1 cellular context compared by ENCODE assay signal in genomic region chr3:114155370-114155821, GRCh38.
TF ChIP-seq lines count a peak whose summit lies in the region.

No MANE protein-coding gene starts in this region.

TF ChIP-seq in WTC11, 78 proteins besides CTCF, POLR2A, EP300 and RAD21 (continued from another document):
- TF ChIP-seq RORB (CRISPR knock-in tag; IDR thresholded peaks at IDR 0.05) (no peak), ZNF396 (CRISPR knock-in tag; IDR thresholded peaks at IDR 0.05; ENCODE audit: borderline replicate concordance) (0 out of 2 replicates have a peak, but pooled peaks have one; percentile 56), ZNF425 (CRISPR knock-in tag; conservative IDR thresholded peaks at IDR 0.05) (no peak), ZNF423 (CRISPR knock-in tag; IDR thresholded peaks at IDR 0.05) (peak; percentile 36), FOXP1 (CRISPR knock-in tag; IDR thresholded peaks at IDR 0.05; ENCODE audit: borderline replicate concordance) (no peak), PRDM15 (CRISPR knock-in tag; IDR thresholded peaks at IDR 0.05) (no peak), ZNF512 (CRISPR knock-in tag; IDR thresholded peaks at IDR 0.05; ENCODE audit: borderline replicate concordance) (0 out of 2 replicates have a peak, but pooled peaks have one; percentile 22), E2F4 (CRISPR knock-in tag; IDR thresholded peaks at IDR 0.05; ENCODE audit: borderline replicate concordance, low read depth) (no peak), USF2 (CRISPR knock-in tag; IDR thresholded peaks at IDR 0.05) (no peak), KAT7 (CRISPR knock-in tag; IDR thresholded peaks at IDR 0.05; ENCODE audit: borderline replicate concordance) (no peak), ZBTB21 (CRISPR knock-in tag; IDR thresholded peaks at IDR 0.05; ENCODE audit: borderline replicate concordance) (no peak), ZSCAN18 (CRISPR knock-in tag; IDR thresholded peaks at IDR 0.05) (peak; percentile 75; the same call in 1 of the 2 replicates), SOX15 (CRISPR knock-in tag; IDR thresholded peaks at IDR 0.05) (no peak), ZNF263 (CRISPR knock-in tag; IDR thresholded peaks at IDR 0.05; ENCODE audit: low read depth) (no peak), CDX4 (CRISPR knock-in tag; IDR thresholded peaks at IDR 0.05; ENCODE audit: borderline replicate concordance) (no peak), NFYB (CRISPR knock-in tag; conservative IDR thresholded peaks at IDR 0.05; ENCODE audit: low read depth) (no peak), ATF2 (CRISPR knock-in tag; IDR thresholded peaks at IDR 0.05; ENCODE audit: borderline replicate concordance, low read depth) (no peak)
